Comparison of ENCODE assay signal across 10 cellular contexts in the genomic region with DNA sequence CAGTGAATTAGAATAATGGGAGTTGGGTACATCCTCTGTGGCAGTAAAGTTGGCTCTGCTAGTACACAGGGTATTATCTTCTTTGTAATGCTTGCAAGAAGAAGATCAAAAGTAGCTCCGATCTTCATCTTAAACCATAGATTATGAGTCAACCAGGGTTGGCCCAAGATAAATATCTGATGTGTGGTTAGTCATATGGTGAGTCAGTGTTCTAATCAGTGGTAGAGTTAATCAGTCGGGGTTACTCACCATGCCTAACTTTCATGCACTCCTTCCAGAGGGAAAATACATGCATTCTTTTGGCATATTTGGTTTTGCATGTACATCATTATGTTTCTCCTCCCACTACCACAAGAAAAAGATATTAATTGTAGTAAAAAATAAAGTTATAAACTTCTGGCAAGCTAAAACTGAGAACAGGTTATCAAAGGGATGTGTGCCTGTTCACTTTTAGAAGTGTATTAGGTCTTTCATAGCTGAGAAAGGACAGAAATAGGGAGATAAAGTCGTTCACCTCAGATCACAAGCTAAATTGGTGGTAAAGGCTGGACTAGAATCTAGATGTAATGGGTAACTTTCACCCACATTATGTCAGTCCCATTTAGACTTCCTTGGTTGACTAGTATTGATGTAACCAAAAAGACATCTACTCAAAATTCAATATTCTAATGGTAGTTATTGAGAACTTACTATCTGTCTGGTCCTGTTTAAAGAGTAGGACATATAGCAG.
DNase-seq lines count a peak whose midpoint lies in the region; ATAC-seq, FAIRE-seq and TF ChIP-seq lines count a peak whose summit lies in the region.
"Had no signal": no experiment of that assay in that cellular context is flagged by ENCODE, and none has a peak within 500 bp of the region (broad histone marks: within the 10 kb centered on the region; RNA-seq: fewer than 3 reads in every experiment).

No MANE protein-coding gene starts in this region.

- no CpG with 5 or more reads among the region's 3 CpGs for WGBS in mesenchymal stem cell

- peak overlapping the region; percentile 55 for H3K9ac ChIP-seq in mesenchymal stem cell (ENCODE audit: low read length)

- no peaks in the 10 kb centered on the region for H3K27me3 ChIP-seq in mesenchymal stem cell (ENCODE audit: control insufficient read depth in 1 of 2, insufficient read depth in 1 of 2, low read length in 2 of 2)

- no peak overlapping the region for H3K18ac ChIP-seq in mesenchymal stem cell (ENCODE audit: low read depth in 1 of 2, low read length in 2 of 2)

- no peak overlapping the region for H4K8ac ChIP-seq in mesenchymal stem cell (ENCODE audit: low read length)

- H3K4me3 ChIP-seq in mesenchymal stem cell (ENCODE audit: insufficient read depth in 1 of 2, low read depth in 1 of 2, low read length in 2 of 2), result peak overlapping the region in 1 of 2 experiments; percentile 18

- H2AFZ ChIP-seq in mesenchymal stem cell (ENCODE audit: low read depth, low read length), result no peak overlapping the region

- H3K23ac ChIP-seq in mesenchymal stem cell (ENCODE audit: low read length in 2 of 2), result no peak overlapping the region

- no peak overlapping the region for H2BK12ac ChIP-seq in mesenchymal stem cell (ENCODE audit: low read length in 2 of 2)

- no peaks in the 10 kb centered on the region for H3K79me1 ChIP-seq in mesenchymal stem cell (replicated peaks; ENCODE audit: low read length, poor library complexity, severe bottlenecking)

- no peak overlapping the region for H2AK5ac ChIP-seq in mesenchymal stem cell (ENCODE audit: low read length, severe bottlenecking)

- no peak overlapping the region for H3K4me2 ChIP-seq in mesenchymal stem cell (ENCODE audit: low read length, poor library complexity, severe bottlenecking)

- no peak overlapping the region for H2BK15ac ChIP-seq in mesenchymal stem cell (ENCODE audit: low read depth, poor library complexity, severe bottlenecking)

- H3K27ac Mint-ChIP-seq in activated T-helper 17 cell treated with anti-CD3 and anti-CD28 coated beads, Interleukin-2, amount 50 U/mL, for 72 hours, result no peak overlapping the region

- peak overlapping the region; percentile 87 for H3K27ac ChIP-seq in mesenchymal stem cell (ENCODE audit: low read length, poor library complexity, severe bottlenecking)

- H3K14ac ChIP-seq in mesenchymal stem cell (ENCODE audit: low read length in 2 of 2), result no peak overlapping the region

- peak; percentile 95 for ATAC-seq in activated T-helper 17 cell treated with anti-CD3 and anti-CD28 coated beads, Interleukin-2, amount 50 U/mL, for 72 hours (replicated peaks)
- ATAC-seq in GM21723 (IDR thresholded peaks at IDR 0.05; ENCODE audit: unreplicated experiment) (no peak), GM19395 (IDR thresholded peaks at IDR 0.05; ENCODE audit: unreplicated experiment) (no peak)

- no peaks in the 10 kb centered on the region for H3K36me3 Mint-ChIP-seq in activated T-helper 17 cell treated with anti-CD3 and anti-CD28 coated beads, Interleukin-2, amount 50 U/mL, for 72 hours (ENCODE audit: low read depth)

- H3K9me3 ChIP-seq in mesenchymal stem cell (ENCODE audit: control insufficient read depth, low read length), result no peaks in the 10 kb centered on the region

- H2BK120ac ChIP-seq in mesenchymal stem cell (ENCODE audit: low read depth, low read length), result no peak overlapping the region

- DNase-seq in AG09319 (ENCODE audit: extremely low read depth, low read depth) (peak; percentile 85), HTR-8/SVneo (ENCODE audit: insufficient read length, low spot score) (peak; percentile 57), mesenchymal stem cell (peak; percentile 94), NCI-H1436 (lab: John Stamatoyannopoulos, UW) (no peak)
- DNase-seq in activated CD8-positive, alpha-beta memory T cell treated with anti-CD3 and anti-CD28 coated beads, Interleukin-2, amount 50 U/mL, for 4 hours, result no peak
- DNase-seq: caudate nucleus, NCI-H1092 had no signal

- peaks cover 5% of the 10 kb centered on the region for H3K4me1 ChIP-seq in mesenchymal stem cell (ENCODE audit: control insufficient read depth, insufficient read depth, low read depth, low read length)

- H3K4me3 Mint-ChIP-seq in activated T-helper 17 cell treated with anti-CD3 and anti-CD28 coated beads, Interleukin-2, amount 50 U/mL, for 72 hours, result no peak overlapping the region

- no peak overlapping the region for H4K91ac ChIP-seq in mesenchymal stem cell (ENCODE audit: low read length)

- no peak overlapping the region for H3K4ac ChIP-seq in mesenchymal stem cell (ENCODE audit: low read depth in 1 of 2, low read length in 2 of 2)

- H3K9me3 Mint-ChIP-seq in activated T-helper 17 cell treated with anti-CD3 and anti-CD28 coated beads, Interleukin-2, amount 50 U/mL, for 72 hours, result no peaks in the 10 kb centered on the region

- no peaks in the 10 kb centered on the region for H3K4me1 Mint-ChIP-seq in activated T-helper 17 cell treated with anti-CD3 and anti-CD28 coated beads, Interleukin-2, amount 50 U/mL, for 72 hours

- no peaks in the 10 kb centered on the region for H3K27me3 Mint-ChIP-seq in activated T-helper 17 cell treated with anti-CD3 and anti-CD28 coated beads, Interleukin-2, amount 50 U/mL, for 72 hours

- peak; percentile 92 for FAIRE-seq in HTR-8/SVneo (lab: Jason Lieb, UNC)

- no peak for TF ChIP-seq CTCF in AG09319 (IDR thresholded peaks at IDR 0.05; ENCODE audit: low read depth, low read length)

- H3K36me3 ChIP-seq in mesenchymal stem cell (ENCODE audit: control insufficient read depth in 1 of 2, insufficient read depth in 2 of 2, low read depth in 1 of 2, low read length in 2 of 2), result no peaks in the 10 kb centered on the region

- H2BK5ac ChIP-seq in mesenchymal stem cell (ENCODE audit: low read depth, low read length, poor library complexity, severe bottlenecking), result no peak overlapping the region

Comparison
In these comparisons a context has a peak if more than half of its experiments do, and no peak if none do; other contexts are left out.
1. DNase-seq: peak in AG09319 (single experiment), HTR-8/SVneo (single experiment) and mesenchymal stem cell (single experiment); none in activated CD8-positive, alpha-beta memory T cell treated with anti-CD3 and anti-CD28 coated beads, Interleukin-2, amount 50 U/mL, for 4 hours (single experiment) and NCI-H1436 (single experiment).